12 cellular contexts compared by ENCODE assay signal in genomic region chr11:36631704-36632287, GRCh38. TPM values are rescaled to one million over a fixed set of nuclear protein-coding genes. Genes with fewer than 3 reads are reported as not detected.
A peak's percentile ranks its signal among the peaks of the same experiment; 100 is the strongest.
DNase-seq lines count a peak whose midpoint lies in the region; ATAC-seq, FAIRE-seq and TF ChIP-seq lines count a peak whose summit lies in the region.
"Had no signal": no experiment of that assay in that cellular context is flagged by ENCODE, and none has a peak within 500 bp of the region (broad histone marks: within the 10 kb centered on the region; RNA-seq: fewer than 3 reads in every experiment).

No MANE protein-coding gene starts in this region.

- H3K36me3 ChIP-seq in Loucy (ENCODE audit: insufficient read depth, low read length) (no peaks in the 10 kb centered on the region), tibial artery (no peaks in the 10 kb centered on the region)
- H3K36me3 ChIP-seq: pancreas had no signal

- no peaks in the 10 kb centered on the region for H3K27me3 ChIP-seq in Loucy (ENCODE audit: insufficient read depth, low read length, poor library complexity, severe bottlenecking)
- H3K27me3 ChIP-seq in tibial artery = no peaks in the 10 kb centered on the region
- H3K27me3 ChIP-seq: esophagus muscularis mucosa, pancreas had no signal

- no peak overlapping the region for H3K27ac ChIP-seq in tibial artery
- H3K27ac ChIP-seq: esophagus muscularis mucosa, pancreas had no signal

- H3K4me2 ChIP-seq in Loucy (ENCODE audit: low read depth, low read length, poor library complexity, severe bottlenecking) = peak overlapping the region; percentile 45

- no peak overlapping the region for H3K4me3 ChIP-seq in Loucy (ENCODE audit: low read length, poor library complexity, severe bottlenecking)
- H3K4me3 ChIP-seq in tibial artery = no peak overlapping the region
- H3K4me3 ChIP-seq: esophagus muscularis mucosa, pancreas had no signal

- H3K4me1 ChIP-seq in Loucy (ENCODE audit: insufficient read depth, low read length, poor library complexity, severe bottlenecking) (peaks cover 45% of the 10 kb centered on the region), tibial artery (no peaks in the 10 kb centered on the region)

- DNase-seq in GM12892 (ENCODE audit: insufficient read length) (no peak), HuH-7.5 (ENCODE audit: low spot score) (no peak), tibial artery (no peak), epidermal melanocyte (ENCODE audit: insufficient read length, low spot score) (no peak)
- DNase-seq in activated effector memory CD4-positive, alpha-beta T cell treated with anti-CD3 and anti-CD28 coated beads, Interleukin-2, amount 50 U/mL, for 16 hours = no peak
- DNase-seq: activated naive CD4-positive, alpha-beta T cell treated with anti-CD3 and anti-CD28 coated beads, Interleukin-2, amount 10 ng/mL, durations not matched to agents 7 days and 5 days; AML-193; pancreas had no signal

- no peaks in the 10 kb centered on the region for H3K9me2 ChIP-seq in Loucy (replicated peaks; ENCODE audit: low read depth, low read length)

- ATAC-seq in GM19324 (IDR thresholded peaks at IDR 0.05; ENCODE audit: low FRiP score, unreplicated experiment) (peak; percentile 66), HG02852 (IDR thresholded peaks at IDR 0.05; ENCODE audit: unreplicated experiment) (peak; percentile 92)
- ATAC-seq: pancreas had no signal

- H2AFZ ChIP-seq in Loucy (ENCODE audit: low read length) = peak overlapping the region; percentile 65

- H3K9ac ChIP-seq in Loucy (ENCODE audit: low read depth, low read length, poor library complexity, severe bottlenecking) = no peak overlapping the region

- H3F3A ChIP-seq in Loucy (ENCODE audit: low read depth) = no peaks in the 10 kb centered on the region

- peak; percentile 91 for FAIRE-seq in GM12892 (lab: Jason Lieb, UNC)
- FAIRE-seq: pancreas had no signal

- H3K79me2 ChIP-seq in Loucy (ENCODE audit: insufficient read depth, low read length) = no peaks in the 10 kb centered on the region

- intact Hi-C loops in tibial artery (cut with DNase I; ENCODE audit: low total_unique reads) = no loop called here

- TF ChIP-seq POLR2A in GM12892 (IDR thresholded peaks at IDR 0.05; ENCODE audit: low read depth, low read length) = no peak

- TF ChIP-seq CTCF in Loucy (conservative IDR thresholded peaks at IDR 0.05; ENCODE audit: low read length) = no peak
- no peak for TF ChIP-seq CTCF in tibial artery (IDR thresholded peaks at IDR 0.05)

- H3K9me3 ChIP-seq in Loucy (ENCODE audit: insufficient read depth, low read depth, low read length) = no peaks in the 10 kb centered on the region
- H3K9me3 ChIP-seq in tibial artery = no peaks in the 10 kb centered on the region
- H3K9me3 ChIP-seq: esophagus muscularis mucosa, pancreas had no signal

- H4K20me1 ChIP-seq in Loucy (ENCODE audit: insufficient read depth, low read length, poor library complexity, severe bottlenecking) = no peaks in the 10 kb centered on the region

RNA-seq across cellular contexts. Expression of gene RAG2, which starts 33.8 kb away (rescaled TPM):
- polyA plus RNA-seq in GM12892 (2012; ENCODE audit: missing spikeins) = not detected
- polyA plus RNA-seq: pancreas had no signal

RNA-seq across cellular contexts. Expression of gene IFTAP, which starts 37.5 kb away (rescaled TPM):
- 8.4 TPM for polyA plus RNA-seq in GM12892 (2012; ENCODE audit: missing spikeins)
